In the genomic region with DNA sequence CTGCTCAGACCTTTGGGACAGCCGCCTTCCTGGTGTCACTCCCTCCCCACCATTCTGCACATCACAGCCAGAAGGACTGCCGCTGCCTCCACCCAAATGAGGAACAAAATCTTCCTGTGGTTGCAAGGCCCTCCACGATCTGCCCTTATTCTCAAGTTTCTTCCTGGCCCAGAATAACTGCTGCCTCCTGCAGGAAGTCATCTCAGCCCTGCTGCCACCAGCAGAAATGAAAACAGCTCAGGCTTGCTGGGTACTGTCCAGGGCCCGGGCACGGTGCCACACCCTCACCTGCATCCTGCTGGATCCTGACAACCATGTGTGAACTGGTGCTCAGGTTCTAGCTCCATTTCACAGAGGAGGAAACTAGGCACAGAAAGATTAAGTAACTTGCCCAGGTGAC, we compare ENCODE assay signal across 13 cellular contexts. TPM values are rescaled to one million over a fixed set of nuclear protein-coding genes. Genes with fewer than 3 reads are reported as not detected.
DNase-seq lines count a peak whose midpoint lies in the region; ATAC-seq and TF ChIP-seq lines count a peak whose summit lies in the region.
"Had no signal": no experiment of that assay in that cellular context is flagged by ENCODE, and none has a peak within 500 bp of the region (broad histone marks: within the 10 kb centered on the region; RNA-seq: fewer than 3 reads in every experiment).

No MANE protein-coding gene starts in this region.

- peak; percentile 34 for DNase-seq in activated CD4-positive, alpha-beta T cell treated with anti-CD3 and anti-CD28 coated beads, Interleukin-2, amount 10 ng/mL, durations not matched to agents 7 days and 5 days
- DNase-seq in activated CD4-positive, alpha-beta T cell treated with anti-CD3 and anti-CD28 coated beads, Interleukin-2, amount 50 U/mL, for 1 hour: no peak
- DNase-seq in NOMO-1 treated with DMSO at 0.1 percent for 48 hours (lab: John Stamatoyannopoulos, UW; ENCODE audit: unreplicated experiment): peak; percentile 90
- DNase-seq in endodermal cell: peak; percentile 34
- DNase-seq in hepatic stellate cell (ENCODE audit: low spot score): no peak
- no peak for DNase-seq in OCI-M2 (lab: John Stamatoyannopoulos, UW; ENCODE audit: unreplicated experiment)
- DNase-seq in amniotic stem cell (lab: John Stamatoyannopoulos, UW): no peak
- DNase-seq: activated naive CD4-positive, alpha-beta T cell treated with anti-CD3 and anti-CD28 coated beads, Interleukin-2, amount 50 U/mL, for 16 hours; foreskin fibroblast had no signal

- H3K9me3 Mint-ChIP-seq in activated CD4-positive, alpha-beta T cell treated with anti-CD3 and anti-CD28 coated beads, Interleukin-2, amount 10 ng/mL, durations not matched to agents 7 days and 5 days: no peaks in the 10 kb centered on the region
- no peaks in the 10 kb centered on the region for H3K9me3 Mint-ChIP-seq in endodermal cell
- no peaks in the 10 kb centered on the region for H3K9me3 Mint-ChIP-seq in stimulated activated memory B cell treated with anti-CD40 and anti-IgM and Interleukin-4, amounts not matched to agents 10 μg/mL and 1 μg/mL and 100 μg/mL, for 72 hours

- H3K4me1 ChIP-seq in endodermal cell (ENCODE audit: control insufficient read depth, insufficient read depth, low read length): peaks cover 6% of the 10 kb centered on the region

- H3K4me1 Mint-ChIP-seq in activated CD4-positive, alpha-beta T cell treated with anti-CD3 and anti-CD28 coated beads, Interleukin-2, amount 10 ng/mL, durations not matched to agents 7 days and 5 days: peaks cover 13% of the 10 kb centered on the region
- peaks cover 30% of the 10 kb centered on the region for H3K4me1 Mint-ChIP-seq in endodermal cell
- peaks cover 20% of the 10 kb centered on the region for H3K4me1 Mint-ChIP-seq in stimulated activated memory B cell treated with anti-CD40 and anti-IgM and Interleukin-4, amounts not matched to agents 10 μg/mL and 1 μg/mL and 100 μg/mL, for 72 hours

- no peak overlapping the region for H3K9ac ChIP-seq in endodermal cell (ENCODE audit: extremely low read depth, low read length, poor library complexity, severe bottlenecking)

- H3K4me3 ChIP-seq in endodermal cell (ENCODE audit: low read length): no peak overlapping the region

- H3K4me3 Mint-ChIP-seq in activated CD4-positive, alpha-beta T cell treated with anti-CD3 and anti-CD28 coated beads, Interleukin-2, amount 10 ng/mL, durations not matched to agents 7 days and 5 days: no peak overlapping the region
- no peak overlapping the region for H3K4me3 Mint-ChIP-seq in endodermal cell
- H3K4me3 Mint-ChIP-seq in stimulated activated memory B cell treated with anti-CD40 and anti-IgM and Interleukin-4, amounts not matched to agents 10 μg/mL and 1 μg/mL and 100 μg/mL, for 72 hours: no peak overlapping the region

- no peaks in the 10 kb centered on the region for H3K9me3 ChIP-seq in endodermal cell (ENCODE audit: control insufficient read depth, low read length)

- peak overlapping the region; percentile 73 for H3K27ac Mint-ChIP-seq in activated CD4-positive, alpha-beta T cell treated with anti-CD3 and anti-CD28 coated beads, Interleukin-2, amount 10 ng/mL, durations not matched to agents 7 days and 5 days
- H3K27ac Mint-ChIP-seq in endodermal cell: no peak overlapping the region
- peak overlapping the region; percentile 6 for H3K27ac Mint-ChIP-seq in stimulated activated memory B cell treated with anti-CD40 and anti-IgM and Interleukin-4, amounts not matched to agents 10 μg/mL and 1 μg/mL and 100 μg/mL, for 72 hours

- H3K36me3 Mint-ChIP-seq in activated CD4-positive, alpha-beta T cell treated with anti-CD3 and anti-CD28 coated beads, Interleukin-2, amount 10 ng/mL, durations not matched to agents 7 days and 5 days (ENCODE audit: low read depth): no peaks in the 10 kb centered on the region
- peaks cover 6% of the 10 kb centered on the region for H3K36me3 Mint-ChIP-seq in endodermal cell (ENCODE audit: low read depth)
- no peaks in the 10 kb centered on the region for H3K36me3 Mint-ChIP-seq in stimulated activated memory B cell treated with anti-CD40 and anti-IgM and Interleukin-4, amounts not matched to agents 10 μg/mL and 1 μg/mL and 100 μg/mL, for 72 hours

- H3K36me3 ChIP-seq in endodermal cell (ENCODE audit: control insufficient read depth, insufficient read depth, low read length): no peaks in the 10 kb centered on the region

- ATAC-seq in stimulated activated memory B cell treated with anti-CD40 and anti-IgM and Interleukin-4, amounts not matched to agents 10 μg/mL and 1 μg/mL and 100 μg/mL, for 72 hours: peak; percentile 60

- 85 to 100% methylated on average over 2 to 5 of the region's 5 CpGs for WGBS in endodermal cell (ENCODE audit: insufficient coverage in 1 of 2, insufficient read length in 1 of 2), 2 experiments

- POLR2A ChIA-PET in activated CD4-positive, alpha-beta T cell treated with anti-CD3 and anti-CD28 coated beads, Interleukin-2, amount 10 ng/mL, durations not matched to agents 7 days and 5 days (lab: Charles Lee): no interaction called here

- no peak for TF ChIP-seq CTCF in endodermal cell (conservative IDR thresholded peaks at IDR 0.05)

- H3K27me3 Mint-ChIP-seq in activated CD4-positive, alpha-beta T cell treated with anti-CD3 and anti-CD28 coated beads, Interleukin-2, amount 10 ng/mL, durations not matched to agents 7 days and 5 days: no peaks in the 10 kb centered on the region
- no peaks in the 10 kb centered on the region for H3K27me3 Mint-ChIP-seq in endodermal cell (ENCODE audit: insufficient read depth)
- no peaks in the 10 kb centered on the region for H3K27me3 Mint-ChIP-seq in stimulated activated memory B cell treated with anti-CD40 and anti-IgM and Interleukin-4, amounts not matched to agents 10 μg/mL and 1 μg/mL and 100 μg/mL, for 72 hours

- no peak overlapping the region for H3K27ac ChIP-seq in endodermal cell (ENCODE audit: low read depth, low read length)

- H3K27me3 ChIP-seq in endodermal cell (ENCODE audit: control insufficient read depth, insufficient read depth, low read length, poor library complexity, severe bottlenecking): no peaks in the 10 kb centered on the region

- CTCF ChIA-PET in activated CD4-positive, alpha-beta T cell treated with anti-CD3 and anti-CD28 coated beads, Interleukin-2, amount 10 ng/mL, durations not matched to agents 7 days and 5 days (lab: Charles Lee): no interaction called here

RNA-seq across cellular contexts. Expression of gene CLDN19, which starts 2.8 kb away (rescaled TPM):
- not detected for total RNA-seq in activated CD4-positive, alpha-beta T cell treated with anti-CD3 and anti-CD28 coated beads, Interleukin-2, amount 10 ng/mL, durations not matched to agents 7 days and 5 days
- 10 to 100 TPM; 31.6 to 32.6 TPM for total RNA-seq in endodermal cell
- polyA plus RNA-seq in endodermal cell (2013, experiment 1 of 2): 7.2 TPM
- polyA plus RNA-seq in endodermal cell (2013, experiment 2 of 2): 7.2 TPM
- total RNA-seq: pulmonary artery endothelial cell, SK-MEL-5 had no signal
- polyA plus RNA-seq: AG04450 had no signal

RNA-seq across cellular contexts. Expression of gene P3H1, which starts 29.6 kb away (rescaled TPM):
- 10 to 100 TPM; 39.7 to 41.5 TPM for total RNA-seq in activated CD4-positive, alpha-beta T cell treated with anti-CD3 and anti-CD28 coated beads, Interleukin-2, amount 10 ng/mL, durations not matched to agents 7 days and 5 days
- total RNA-seq in endodermal cell: 10 to 100 TPM; 51.7 to 68.3 TPM
- 82.0 TPM for polyA plus RNA-seq in endodermal cell (2013, experiment 1 of 2)
- polyA plus RNA-seq in endodermal cell (2013, experiment 2 of 2): 76.1 TPM

RNA-seq across cellular contexts. Expression of gene C1orf50, which starts 29.8 kb away (rescaled TPM):
- total RNA-seq in activated CD4-positive, alpha-beta T cell treated with anti-CD3 and anti-CD28 coated beads, Interleukin-2, amount 10 ng/mL, durations not matched to agents 7 days and 5 days: 1 to 10 TPM; 7.0 to 9.4 TPM
- 1 to 10 TPM; 4.8 to 7.3 TPM for total RNA-seq in endodermal cell
- 8.7 TPM for polyA plus RNA-seq in endodermal cell (2013, experiment 1 of 2)
- 11.8 TPM for polyA plus RNA-seq in endodermal cell (2013, experiment 2 of 2)

RNA-seq across cellular contexts. Expression of gene TMEM269, which starts 47.5 kb away (rescaled TPM):
- under 1 TPM; 0.21 to 0.25 TPM for total RNA-seq in activated CD4-positive, alpha-beta T cell treated with anti-CD3 and anti-CD28 coated beads, Interleukin-2, amount 10 ng/mL, durations not matched to agents 7 days and 5 days
- under 1 TPM; 0.20 to 0.66 TPM for total RNA-seq in endodermal cell
- polyA plus RNA-seq in endodermal cell (2013, experiment 1 of 2): 0.53 TPM
- 0.46 TPM for polyA plus RNA-seq in endodermal cell (2013, experiment 2 of 2)
- total RNA-seq: pulmonary artery endothelial cell, SK-MEL-5 had no signal

RNA-seq across cellular contexts. Expression of gene YBX1, which starts 55.0 kb away (rescaled TPM):
- total RNA-seq in activated CD4-positive, alpha-beta T cell treated with anti-CD3 and anti-CD28 coated beads, Interleukin-2, amount 10 ng/mL, durations not matched to agents 7 days and 5 days: 100 to 1,000 TPM; 607 to 643 TPM
- 100 to 1,000 TPM; 655 to 668 TPM for total RNA-seq in endodermal cell
- polyA plus RNA-seq in endodermal cell (2013, experiment 1 of 2): 1,068 TPM
- polyA plus RNA-seq in endodermal cell (2013, experiment 2 of 2): 1,071 TPM

Comparison
In these comparisons a context has a peak if more than half of its experiments do, and no peak if none do; other contexts are left out.
1. DNase-seq: peak in activated CD4-positive, alpha-beta T cell treated with anti-CD3 and anti-CD28 coated beads, Interleukin-2, amount 10 ng/mL, durations not matched to agents 7 days and 5 days (single experiment), NOMO-1 treated with DMSO at 0.1 percent for 48 hours (single experiment) and endodermal cell (single experiment); none in activated CD4-positive, alpha-beta T cell treated with anti-CD3 and anti-CD28 coated beads, Interleukin-2, amount 50 U/mL, for 1 hour (single experiment), hepatic stellate cell (single experiment), OCI-M2 (single experiment) and amniotic stem cell (single experiment).
2. RNA of gene CLDN19, which starts 2.8 kb away (total RNA-seq): 31.6 to 32.6 TPM in endodermal cell; not detected in activated CD4-positive, alpha-beta T cell treated with anti-CD3 and anti-CD28 coated beads, Interleukin-2, amount 10 ng/mL, durations not matched to agents 7 days and 5 days; every median in the first group is over 10 times any median in the second.